ENCODE assay signal across 1 cellular context in genomic region chr20:12171927-12172581, GRCh38.
TF ChIP-seq lines count a peak whose summit lies in the region.

No MANE protein-coding gene starts in this region.

TF ChIP-seq in GM23338, 12 proteins besides CTCF, POLR2A, EP300 and RAD21 (continued from another document):
- no peak for TF ChIP-seq ZNF462 (CRISPR knock-in tag; IDR thresholded peaks at IDR 0.05)
- TF ChIP-seq CREB1 (CRISPR knock-in tag; IDR thresholded peaks at IDR 0.05; ENCODE audit: low read depth): no peak
TF ChIP-seq in GM23338: peak in this region for 0.
